ENCODE assay signal across 29 cellular contexts in genomic region chr4:117623321-117623720, GRCh38.
"Had no signal": no experiment of that assay in that cellular context is flagged by ENCODE, and none has a peak within 500 bp of the region (broad histone marks: within the 10 kb centered on the region; RNA-seq: fewer than 3 reads in every experiment).

No MANE protein-coding gene starts in this region.

- H3K4me3 ChIP-seq: colonic mucosa, dorsolateral prefrontal cortex, esophagus muscularis mucosa, gastroesophageal sphincter, left lung, lung, pancreas, psoas muscle, right lobe of liver, vagina had no signal

- H3K27ac ChIP-seq: colonic mucosa, dorsolateral prefrontal cortex, esophagus muscularis mucosa, gastroesophageal sphincter, left lung, neutrophil, pancreas, psoas muscle, right lobe of liver, vagina had no signal

- H3K4me3 Mint-ChIP-seq: activated CD8-positive, alpha-beta memory T cell treated with anti-CD3 and anti-CD28 coated beads, Interleukin-2, amount 10 ng/mL, durations not matched to agents 7 days and 5 days; activated CD8-positive, alpha-beta T cell treated with anti-CD3 and anti-CD28 coated beads for 36 hours; activated naive CD4-positive, alpha-beta T cell treated with anti-CD3 and anti-CD28 coated beads, Interleukin-2, amount 50 U/mL, for 24 hours; central memory CD8-positive, alpha-beta T cell; effector memory CD8-positive, alpha-beta T cell; natural killer cell; stimulated activated naive B cell treated with anti-CD40 and anti-IgM and Interleukin-4, amounts not matched to agents 10 μg/mL and 1 μg/mL and 100 μg/mL, for 72 hours; type B pancreatic cell had no signal

- H3K4me1 ChIP-seq: colonic mucosa, esophagus muscularis mucosa, gastroesophageal sphincter, left lung, pancreas, psoas muscle, right lobe of liver, vagina had no signal

- H3K27me3 ChIP-seq: colonic mucosa, dorsolateral prefrontal cortex, esophagus muscularis mucosa, gastroesophageal sphincter, left lung, neutrophil, pancreas, right lobe of liver, vagina had no signal

- H3K4me1 Mint-ChIP-seq: activated CD8-positive, alpha-beta memory T cell treated with anti-CD3 and anti-CD28 coated beads, Interleukin-2, amount 10 ng/mL, durations not matched to agents 7 days and 5 days; activated naive CD4-positive, alpha-beta T cell treated with anti-CD3 and anti-CD28 coated beads, Interleukin-2, amount 50 U/mL, for 24 hours; central memory CD8-positive, alpha-beta T cell; natural killer cell; stimulated activated naive B cell treated with anti-CD40 and anti-IgM and Interleukin-4, amounts not matched to agents 10 μg/mL and 1 μg/mL and 100 μg/mL, for 72 hours had no signal

- DNase-seq: activated CD4-positive, alpha-beta T cell treated with anti-CD3 and anti-CD28 coated beads for 48 hours; activated CD8-positive, alpha-beta memory T cell treated with anti-CD3 and anti-CD28 coated beads, Interleukin-2, amount 10 ng/mL, durations not matched to agents 7 days and 5 days; activated CD8-positive, alpha-beta T cell treated with anti-CD3 and anti-CD28 coated beads for 36 hours; activated gamma-delta T cell; activated T-cell treated with anti-CD3 and anti-CD28 coated beads for 4 hours; aorta; colonic mucosa; dorsolateral prefrontal cortex; effector memory CD8-positive, alpha-beta T cell; head of caudate nucleus; kidney; left lung; midbrain; natural killer cell; pancreas; psoas muscle; right lobe of liver; small intestine; stimulated activated CD4-positive, alpha-beta T cell treated with anti-CD3 and anti-CD28 coated beads, Interleukin-2, amount 100 ng/mL, for 24 hours; stimulated activated naive B cell treated with anti-CD40 and anti-IgM and Interleukin-4, amounts not matched to agents 10 μg/mL and 1 μg/mL and 100 μg/mL, for 72 hours; T-helper 2 cell had no signal

- H3K27ac Mint-ChIP-seq: activated CD8-positive, alpha-beta memory T cell treated with anti-CD3 and anti-CD28 coated beads, Interleukin-2, amount 10 ng/mL, durations not matched to agents 7 days and 5 days; activated CD8-positive, alpha-beta T cell treated with anti-CD3 and anti-CD28 coated beads for 36 hours; activated naive CD4-positive, alpha-beta T cell treated with anti-CD3 and anti-CD28 coated beads, Interleukin-2, amount 50 U/mL, for 24 hours; effector memory CD8-positive, alpha-beta T cell; natural killer cell; stimulated activated naive B cell treated with anti-CD40 and anti-IgM and Interleukin-4, amounts not matched to agents 10 μg/mL and 1 μg/mL and 100 μg/mL, for 72 hours; type B pancreatic cell had no signal

- H3K9me3 ChIP-seq: colonic mucosa, esophagus muscularis mucosa, gastroesophageal sphincter, left lung, neutrophil, pancreas, psoas muscle, right lobe of liver, vagina had no signal

- ATAC-seq: activated CD8-positive, alpha-beta memory T cell treated with anti-CD3 and anti-CD28 coated beads, Interleukin-2, amount 10 ng/mL, durations not matched to agents 7 days and 5 days; activated CD8-positive, alpha-beta T cell treated with anti-CD3 and anti-CD28 coated beads for 36 hours; effector memory CD8-positive, alpha-beta T cell; gastroesophageal sphincter; left lung; natural killer cell; pancreas; psoas muscle; right lobe of liver; stimulated activated naive B cell treated with anti-CD40 and anti-IgM and Interleukin-4, amounts not matched to agents 10 μg/mL and 1 μg/mL and 100 μg/mL, for 72 hours had no signal

- H3K36me3 ChIP-seq: colonic mucosa, esophagus muscularis mucosa, gastroesophageal sphincter, left lung, neutrophil, pancreas, right lobe of liver, vagina had no signal

- H3K9me3 Mint-ChIP-seq: type B pancreatic cell had no signal

- H3K36me3 Mint-ChIP-seq: activated CD8-positive, alpha-beta memory T cell treated with anti-CD3 and anti-CD28 coated beads, Interleukin-2, amount 10 ng/mL, durations not matched to agents 7 days and 5 days; activated naive CD4-positive, alpha-beta T cell treated with anti-CD3 and anti-CD28 coated beads, Interleukin-2, amount 50 U/mL, for 24 hours; natural killer cell; stimulated activated naive B cell treated with anti-CD40 and anti-IgM and Interleukin-4, amounts not matched to agents 10 μg/mL and 1 μg/mL and 100 μg/mL, for 72 hours; type B pancreatic cell had no signal
